Comparison of ENCODE assay signal across 17 cellular contexts in genomic region chr4:155960522-155960921, GRCh38. TPM values are rescaled to one million over a fixed set of nuclear protein-coding genes. Genes with fewer than 3 reads are reported as not detected.
A peak's percentile ranks its signal among the peaks of the same experiment; 100 is the strongest.
DNase-seq lines count a peak whose midpoint lies in the region; ATAC-seq and TF ChIP-seq lines count a peak whose summit lies in the region.
"Had no signal": no experiment of that assay in that cellular context is flagged by ENCODE, and none has a peak within 500 bp of the region (broad histone marks: within the 10 kb centered on the region; RNA-seq: fewer than 3 reads in every experiment).

No MANE protein-coding gene starts in this region.

- no peaks in the 10 kb centered on the region for H3K4me1 ChIP-seq in left ventricle myocardium inferior
- H3K4me1 ChIP-seq: A549, body of pancreas, testis had no signal

- H3K9me3 ChIP-seq in left ventricle myocardium inferior (replicated peaks), result no peaks in the 10 kb centered on the region
- H3K9me3 ChIP-seq: A549, body of pancreas, testis had no signal

- no peak for ATAC-seq in HG02798 (IDR thresholded peaks at IDR 0.05; ENCODE audit: poor library complexity, unreplicated experiment)
- ATAC-seq: A549; activated CD8-positive, alpha-beta T cell treated with anti-CD3 and anti-CD28 coated beads, Interleukin-2, amount 10 ng/mL, durations not matched to agents 7 days and 5 days; body of pancreas; HCT116 had no signal

- DNase-seq in NCI-H2081 (lab: John Stamatoyannopoulos, UW) (peak; percentile 14 to 50), NCI-H2081 treated with DMSO at 0.1 percent for 48 hours (lab: John Stamatoyannopoulos, UW) (no peak), astrocyte of the cerebellum (ENCODE audit: low read depth) (peak; percentile 50), left ventricle myocardium inferior (no peak), superior temporal gyrus (ENCODE audit: extremely low spot score) (peak; percentile 52), NCI-H524 treated with DMSO at 0.1 percent for 48 hours (lab: John Stamatoyannopoulos, UW) (no peak), kidney tubule cell (ENCODE audit: low spot score) (no peak)
- DNase-seq: activated CD8-positive, alpha-beta T cell treated with anti-CD3 and anti-CD28 coated beads, Interleukin-2, amount 10 ng/mL, durations not matched to agents 7 days and 5 days; activated effector memory CD4-positive, alpha-beta T cell treated with Interleukin-2 at 50 U/mL for 16 hours; body of pancreas; COR-L47; stimulated activated CD4-positive, alpha-beta T cell treated with anti-CD3 and anti-CD28 coated beads, Interleukin-12 subunit alpha, Interleukin-12 subunit beta, amount 100 ng/mL, for 4 hours; testis had no signal

- H3K4me3 ChIP-seq in astrocyte of the cerebellum (ENCODE audit: low read depth, low read length) (no peak overlapping the region), left ventricle myocardium inferior (no peak overlapping the region)
- H3K4me3 ChIP-seq: A549, body of pancreas, neural progenitor cell, testis had no signal

- TF ChIP-seq CTCF in astrocyte of the cerebellum (IDR thresholded peaks at IDR 0.05; ENCODE audit: low read depth, low read length, missing control alignments) (no peak), left ventricle myocardium inferior (IDR thresholded peaks at IDR 0.05; ENCODE audit: borderline replicate concordance) (no peak)

- in situ Hi-C loops in astrocyte of the cerebellum (cut with HindIII; ENCODE audit: low sequenced_read_pairs), result no loop called here

- H3K36me3 ChIP-seq in left ventricle myocardium inferior, result no peaks in the 10 kb centered on the region
- H3K36me3 ChIP-seq: neural progenitor cell had no signal

- intact Hi-C loops in left ventricle myocardium inferior (cut with micrococcal nuclease), result no loop called here

- H3K27me3 ChIP-seq in left ventricle myocardium inferior (ENCODE audit: low read depth), result peaks cover 7% of the 10 kb centered on the region
- H3K27me3 ChIP-seq: body of pancreas, neural progenitor cell, testis had no signal

- peak overlapping the region; percentile 9 for H3K27ac ChIP-seq in left ventricle myocardium inferior (replicated peaks)
- H3K27ac ChIP-seq: A549, body of pancreas, neural progenitor cell, testis had no signal

RNA-seq across cellular contexts. Expression of gene CTSO, which starts 6.9 kb away (rescaled TPM):
- total RNA-seq in left ventricle myocardium inferior, result 5.8 TPM

RNA-seq across cellular contexts. Expression of gene TDO2, which starts 57.0 kb away (rescaled TPM):
- total RNA-seq in left ventricle myocardium inferior, result not detected
- total RNA-seq: activated CD8-positive, alpha-beta T cell treated with anti-CD3 and anti-CD28 coated beads, Interleukin-2, amount 10 ng/mL, durations not matched to agents 7 days and 5 days had no signal

Comparison
In these comparisons a context has a peak if more than half of its experiments do, and no peak if none do; other contexts are left out.
1. DNase-seq: peak in NCI-H2081 (2 of 2), astrocyte of the cerebellum (single experiment) and superior temporal gyrus (single experiment); none in NCI-H2081 treated with DMSO at 0.1 percent for 48 hours (single experiment), left ventricle myocardium inferior (single experiment), NCI-H524 treated with DMSO at 0.1 percent for 48 hours (single experiment) and kidney tubule cell (single experiment).